In genomic region chr2:1483551-1483950, GRCh38 we compare ENCODE assay signal across 29 cellular contexts.
"Had no signal": no experiment of that assay in that cellular context is flagged by ENCODE, and none has a peak within 500 bp of the region (broad histone marks: within the 10 kb centered on the region; RNA-seq: fewer than 3 reads in every experiment).

No MANE protein-coding gene starts in this region.

- H3K36me3 ChIP-seq: breast epithelium, MG63, Peyer's patch had no signal

- H3K27ac ChIP-seq: breast epithelium, Peyer's patch, RWPE1 had no signal

- H3K27ac Mint-ChIP-seq: activated CD4-positive, alpha-beta memory T cell treated with anti-CD3 and anti-CD28 coated beads for 36 hours; activated naive CD8-positive, alpha-beta T cell treated with anti-CD3 and anti-CD28 coated beads, Interleukin-2, amount 10 ng/mL, durations not matched to agents 7 days and 5 days; activated T-cell treated with anti-CD3 and anti-CD28 coated beads, Interleukin-2, amount 50 U/mL, for 72 hours; activated T-helper 2 cell treated with anti-CD3 and anti-CD28 coated beads, Interferon-gamma antibody, Interleukin-2, Interleukin-4, amounts not matched to agents 10 μg/mL and 5 μg/mL and 100 μg/mL, durations not matched to agents 14 hours and 24 hours and 36 hours; T-helper 17 cell; WTC11 had no signal

- H3K36me3 Mint-ChIP-seq: activated CD4-positive, alpha-beta memory T cell treated with anti-CD3 and anti-CD28 coated beads for 36 hours; activated naive CD8-positive, alpha-beta T cell treated with anti-CD3 and anti-CD28 coated beads, Interleukin-2, amount 10 ng/mL, durations not matched to agents 7 days and 5 days had no signal

- H3K4me1 ChIP-seq: breast epithelium, Peyer's patch had no signal

- H3K9me3 ChIP-seq: breast epithelium, MG63, Peyer's patch had no signal

- H3K27me3 ChIP-seq: MG63, Peyer's patch had no signal

- H3K4me1 Mint-ChIP-seq: activated naive CD8-positive, alpha-beta T cell treated with anti-CD3 and anti-CD28 coated beads, Interleukin-2, amount 10 ng/mL, durations not matched to agents 7 days and 5 days; WTC11 had no signal

- H3K4me3 ChIP-seq: breast epithelium, MG63, Peyer's patch had no signal

- H3K4me3 Mint-ChIP-seq: activated CD4-positive, alpha-beta memory T cell treated with anti-CD3 and anti-CD28 coated beads for 36 hours; activated naive CD8-positive, alpha-beta T cell treated with anti-CD3 and anti-CD28 coated beads, Interleukin-2, amount 10 ng/mL, durations not matched to agents 7 days and 5 days; activated T-cell treated with anti-CD3 and anti-CD28 coated beads, Interleukin-2, amount 50 U/mL, for 72 hours; T-helper 17 cell; WTC11 had no signal

- H3K9me3 Mint-ChIP-seq: activated CD4-positive, alpha-beta memory T cell treated with anti-CD3 and anti-CD28 coated beads for 36 hours; activated naive CD8-positive, alpha-beta T cell treated with anti-CD3 and anti-CD28 coated beads, Interleukin-2, amount 10 ng/mL, durations not matched to agents 7 days and 5 days; activated T-cell treated with anti-CD3 and anti-CD28 coated beads, Interleukin-2, amount 50 U/mL, for 72 hours; activated T-helper 2 cell treated with anti-CD3 and anti-CD28 coated beads, Interferon-gamma antibody, Interleukin-2, Interleukin-4, amounts not matched to agents 10 μg/mL and 5 μg/mL and 100 μg/mL, durations not matched to agents 14 hours and 24 hours and 36 hours; WTC11 had no signal

- H3K27me3 Mint-ChIP-seq: activated CD4-positive, alpha-beta memory T cell treated with anti-CD3 and anti-CD28 coated beads for 36 hours; T-helper 17 cell had no signal

- DNase-seq: activated CD4-positive, alpha-beta memory T cell treated with anti-CD3 and anti-CD28 coated beads for 36 hours; activated CD4-positive, alpha-beta T cell treated with anti-CD3 and anti-CD28 coated beads for 48 hours; activated CD4-positive, CD25-positive, alpha-beta regulatory T cell treated with anti-CD3 and anti-CD28 coated beads, Interleukin-2, amount 50 U/mL, for 72 hours; activated CD8-positive, alpha-beta memory T cell treated with anti-CD3 and anti-CD28 coated beads, Interleukin-2, amount 50 U/mL, for 4 hours; activated naive CD4-positive, alpha-beta T cell treated with anti-CD3 and anti-CD28 coated beads, Interleukin-2, amount 50 U/mL, for 16 hours; activated naive CD8-positive, alpha-beta T cell treated with anti-CD3 and anti-CD28 coated beads, Interleukin-2, amount 10 ng/mL, durations not matched to agents 7 days and 5 days; activated T-cell treated with anti-CD3 and anti-CD28 coated beads, Interleukin-2, amount 50 U/mL, for 72 hours; aorta; central memory CD4-positive, alpha-beta T cell; MG63; MV-4-11; NCI-H1092 treated with DMSO at 0.1 percent for 48 hours; NCI-H1417 treated with DMSO at 0.1 percent for 48 hours; NCI-H1694; NCI-H2029; NCI-H2107; NCI-H345; NCI-H510A; NCI-H526 treated with DMSO at 0.1 percent for 48 hours; NK-92 treated with Interleukin-12 subunit alpha and Interleukin-12 subunit beta, amount 100 ng/mL, for 24 hours; OCI-M1; SHP77 treated with DMSO at 0.1 percent for 48 hours; T-helper 17 cell; T-helper 9 cell had no signal
